22 cellular contexts compared by ENCODE assay signal in the genomic region with DNA sequence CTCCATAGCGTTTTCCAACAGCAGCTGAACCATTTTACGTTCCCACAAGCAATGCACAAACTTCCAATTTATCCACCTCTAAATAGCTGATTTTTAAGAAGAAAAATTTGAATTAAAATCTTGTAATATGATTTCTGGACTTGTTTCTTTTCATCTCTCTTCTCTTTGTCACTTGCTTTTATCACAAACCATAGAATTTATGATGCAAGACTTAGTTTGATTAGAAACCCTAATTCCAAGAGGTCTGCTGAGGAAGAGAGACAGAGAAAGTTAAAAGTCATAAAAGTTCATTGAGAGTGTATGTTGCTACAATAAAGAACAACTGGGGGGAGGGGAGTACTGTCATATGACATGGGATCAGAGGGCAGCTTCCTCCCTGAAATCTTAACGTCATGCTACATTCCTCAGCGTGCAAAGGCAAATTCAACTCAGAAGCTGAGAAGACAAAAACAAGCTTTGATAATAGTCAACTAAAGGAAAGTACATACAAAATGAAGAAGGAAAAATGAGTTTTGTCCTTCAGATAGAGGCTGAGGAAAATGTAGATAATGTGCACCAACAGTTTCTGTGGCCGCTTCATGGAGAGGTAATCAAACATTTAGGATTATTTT. TPM values are rescaled to one million over a fixed set of nuclear protein-coding genes. Genes with fewer than 3 reads are reported as not detected.
A peak's percentile ranks its signal among the peaks of the same experiment; 100 is the strongest.
DNase-seq lines count a peak whose midpoint lies in the region; FAIRE-seq and TF ChIP-seq lines count a peak whose summit lies in the region.
"Had no signal": no experiment of that assay in that cellular context is flagged by ENCODE, and none has a peak within 500 bp of the region (broad histone marks: within the 10 kb centered on the region; RNA-seq: fewer than 3 reads in every experiment).

No MANE protein-coding gene starts in this region.

- peak in 1 of 2 donors; percentile 25 for TF ChIP-seq RAD21 in liver (IDR thresholded peaks at IDR 0.05)

- TF ChIP-seq CTCF in liver (IDR thresholded peaks at IDR 0.05; ENCODE audit: low read depth, low read length, missing input control) = no peak
- TF ChIP-seq CTCF in esophagus muscularis mucosa (IDR thresholded peaks at IDR 0.05) = no peak

- H3K9me3 ChIP-seq in liver (ENCODE audit: control insufficient read depth in 4 of 4, low read length in 3 of 4) (no peaks in the 10 kb centered on the region), small intestine (ENCODE audit: control insufficient read depth, low read depth) (no peaks in the 10 kb centered on the region), esophagus muscularis mucosa (no peaks in the 10 kb centered on the region)
- H3K9me3 ChIP-seq: suprapubic skin had no signal

- no peak for FAIRE-seq in small intestine (lab: Jason Lieb, UNC)
- FAIRE-seq: D721Med, GM12892 had no signal

- H3K4me3 ChIP-seq in liver (ENCODE audit: low read depth in 1 of 3, low read length in 3 of 3) = no peak overlapping the region
- H3K4me3 ChIP-seq in small intestine (ENCODE audit: low read depth in 1 of 2, low read length in 2 of 2) = no peak overlapping the region
- no peak overlapping the region for H3K4me3 ChIP-seq in esophagus muscularis mucosa
- H3K4me3 ChIP-seq: suprapubic skin had no signal

- H3K36me3 ChIP-seq in liver (ENCODE audit: control insufficient read depth in 4 of 4, insufficient read depth in 3 of 4, low read depth in 1 of 4, low read length in 3 of 4) (no peaks in the 10 kb centered on the region), small intestine (ENCODE audit: control insufficient read depth in 2 of 2, insufficient read depth in 2 of 2, low read length in 2 of 2) (no peaks in the 10 kb centered on the region), esophagus muscularis mucosa (peaks cover 0 to 1% (median 0%) of the 10 kb centered on the region in 4 donors)

- no peak overlapping the region for H3K4me3 Mint-ChIP-seq in dendritic cell treated with granulocyte-macrophage colony-stimulating factor and Interleukin-4, amounts not matched to agents 40 ng/mL and 50 ng/mL, for 4 days
- H3K4me3 Mint-ChIP-seq in activated naive CD8-positive, alpha-beta T cell treated with anti-CD3 and anti-CD28 coated beads for 36 hours = no peak overlapping the region
- H3K4me3 Mint-ChIP-seq: naive B cell, T-helper 17 cell had no signal

- no peak overlapping the region for H3K27ac ChIP-seq in liver (ENCODE audit: low read depth in 1 of 2, low read length in 2 of 2)
- no peak overlapping the region for H3K27ac ChIP-seq in small intestine (ENCODE audit: low read depth in 1 of 2, low read length in 1 of 2)
- H3K27ac ChIP-seq in esophagus muscularis mucosa (replicated peaks in 1 of 4) = no peak overlapping the region
- H3K27ac ChIP-seq: suprapubic skin had no signal

- TF ChIP-seq POLR2A in esophagus muscularis mucosa (IDR thresholded peaks at IDR 0.05; ENCODE audit: low read depth) = no peak

- no peaks in the 10 kb centered on the region for H3K36me3 Mint-ChIP-seq in dendritic cell treated with granulocyte-macrophage colony-stimulating factor and Interleukin-4, amounts not matched to agents 40 ng/mL and 50 ng/mL, for 4 days (ENCODE audit: low read depth)
- peaks cover 12% of the 10 kb centered on the region for H3K36me3 Mint-ChIP-seq in activated naive CD8-positive, alpha-beta T cell treated with anti-CD3 and anti-CD28 coated beads for 36 hours

- DNase-seq in RPMI7951 (ENCODE audit: low read depth) = peak; percentile 70
- peak; percentile 84 for DNase-seq in small intestine
- no peak for DNase-seq in AML-193 (lab: John Stamatoyannopoulos, UW)
- DNase-seq in esophagus muscularis mucosa (ENCODE audit: extremely low spot score) = no peak
- DNase-seq in effector CD8-positive, alpha-beta T cell (lab: John Stamatoyannopoulos, UW) = no peak
- DNase-seq in activated naive CD8-positive, alpha-beta T cell treated with anti-CD3 and anti-CD28 coated beads for 36 hours = no peak
- DNase-seq: activated CD4-positive, alpha-beta T cell treated with anti-CD3 and anti-CD28 coated beads for 1 hour; activated CD8-positive, alpha-beta memory T cell treated with anti-CD3 and anti-CD28 coated beads, Interleukin-2, amount 50 U/mL, for 48 hours; activated gamma-delta T cell treated with Interleukin-2 at 50 U/mL for 16 hours; GDM1; GOT3; left ventricle myocardium superior; naive B cell; NCI-H2171 treated with DMSO at 0.1 percent for 48 hours; NK-92 treated with Interleukin-12 subunit alpha and Interleukin-12 subunit beta, amount 100 ng/mL, for 24 hours; Right ventricle myocardium superior; T-helper 17 cell had no signal

- H3K27ac Mint-ChIP-seq in dendritic cell treated with granulocyte-macrophage colony-stimulating factor and Interleukin-4, amounts not matched to agents 40 ng/mL and 50 ng/mL, for 4 days = peak overlapping the region; percentile 27
- no peak overlapping the region for H3K27ac Mint-ChIP-seq in activated naive CD8-positive, alpha-beta T cell treated with anti-CD3 and anti-CD28 coated beads for 36 hours
- H3K27ac Mint-ChIP-seq: T-helper 17 cell had no signal

- peaks cover 10% of the 10 kb centered on the region for H3K4me1 Mint-ChIP-seq in dendritic cell treated with granulocyte-macrophage colony-stimulating factor and Interleukin-4, amounts not matched to agents 40 ng/mL and 50 ng/mL, for 4 days (ENCODE audit: low read depth)
- peaks cover 24% of the 10 kb centered on the region for H3K4me1 Mint-ChIP-seq in activated naive CD8-positive, alpha-beta T cell treated with anti-CD3 and anti-CD28 coated beads for 36 hours
- H3K4me1 Mint-ChIP-seq: naive B cell had no signal

- H3K27me3 ChIP-seq in liver (ENCODE audit: control insufficient read depth in 4 of 4, insufficient read depth in 4 of 4, low read length in 3 of 4) (no peaks in the 10 kb centered on the region), small intestine (ENCODE audit: control insufficient read depth in 2 of 2, insufficient read depth in 2 of 2, low read length in 2 of 2) (no peaks in the 10 kb centered on the region), esophagus muscularis mucosa (no peaks in the 10 kb centered on the region)
- H3K27me3 ChIP-seq: suprapubic skin had no signal

- H3K9me3 Mint-ChIP-seq in dendritic cell treated with granulocyte-macrophage colony-stimulating factor and Interleukin-4, amounts not matched to agents 40 ng/mL and 50 ng/mL, for 4 days = no peaks in the 10 kb centered on the region
- peaks cover 5% of the 10 kb centered on the region for H3K9me3 Mint-ChIP-seq in activated naive CD8-positive, alpha-beta T cell treated with anti-CD3 and anti-CD28 coated beads for 36 hours
- H3K9me3 Mint-ChIP-seq: naive B cell had no signal

- H3K27me3 Mint-ChIP-seq in dendritic cell treated with granulocyte-macrophage colony-stimulating factor and Interleukin-4, amounts not matched to agents 40 ng/mL and 50 ng/mL, for 4 days = no peaks in the 10 kb centered on the region
- no peaks in the 10 kb centered on the region for H3K27me3 Mint-ChIP-seq in activated naive CD8-positive, alpha-beta T cell treated with anti-CD3 and anti-CD28 coated beads for 36 hours
- H3K27me3 Mint-ChIP-seq: naive B cell, T-helper 17 cell had no signal

- no peak overlapping the region for H3K9ac ChIP-seq in liver (ENCODE audit: low read depth in 1 of 2, low read length in 2 of 2)

- intact Hi-C loops in dendritic cell treated with granulocyte-macrophage colony-stimulating factor and Interleukin-4, amounts not matched to agents 40 ng/mL and 50 ng/mL, for 4 days (cut with micrococcal nuclease) = no loop called here
- intact Hi-C loops in esophagus muscularis mucosa (cut with DNase I) = no loop called here

- TF ChIP-seq EP300 in esophagus muscularis mucosa (IDR thresholded peaks at IDR 0.05) = no peak

- peaks cover 0 to 3% (median under 1%) of the 10 kb centered on the region in 4 donors for H3K4me1 ChIP-seq in liver (ENCODE audit: control insufficient read depth in 4 of 4, insufficient read depth in 4 of 4, low read length in 3 of 4)
- peaks cover 0 to 8% of the 10 kb centered on the region in 2 donors for H3K4me1 ChIP-seq in small intestine (ENCODE audit: control insufficient read depth in 2 of 2, insufficient read depth in 1 of 2, low read depth in 1 of 2, low read length in 1 of 2)
- no peaks in the 10 kb centered on the region for H3K4me1 ChIP-seq in esophagus muscularis mucosa
- H3K4me1 ChIP-seq: suprapubic skin had no signal

- 78% methylated on average over 5 of the region's 5 CpGs for WGBS in liver
- 57 to 75% (median 66%) methylated on average over 5 of the region's 5 CpGs for WGBS in small intestine, 3 donors
- 84% methylated on average over 5 of the region's 5 CpGs for WGBS in esophagus muscularis mucosa

TF ChIP-seq in liver, 16 proteins besides CTCF, POLR2A, EP300 and RAD21 (continues in another document):
- TF ChIP-seq SP1 (IDR thresholded peaks at IDR 0.05) (no peak), JUND (IDR thresholded peaks at IDR 0.05) (no peak), FOXA2 (IDR thresholded peaks at IDR 0.05) (no peak), RXRA (IDR thresholded peaks at IDR 0.05) (peak; percentile 20 to 25), FOXA1 (IDR thresholded peaks at IDR 0.05) (no peak), HNF4A (conservative IDR thresholded peaks at IDR 0.05) (no peak), GABPA (IDR thresholded peaks at IDR 0.05 in 1 of 2, conservative IDR thresholded peaks at IDR 0.05 in 1 of 2) (no peak), HNF4G (IDR thresholded peaks at IDR 0.05) (no peak), TAF1 (conservative IDR thresholded peaks at IDR 0.05) (no peak)
- TF ChIP-seq, protein P1, sequence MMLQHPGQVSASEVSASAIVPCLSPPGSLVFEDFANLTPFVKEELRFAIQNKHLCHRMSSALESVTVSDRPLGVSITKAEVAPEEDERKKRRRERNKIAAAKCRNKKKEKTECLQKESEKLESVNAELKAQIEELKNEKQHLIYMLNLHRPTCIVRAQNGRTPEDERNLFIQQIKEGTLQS (IDR thresholded peaks at IDR 0.05) = no peak

RNA-seq across cellular contexts. Expression of gene CUBN, which starts 18.4 kb away (rescaled TPM):
- 0.98 and 2.9 TPM in 2 replicates for total RNA-seq in RPMI7951 (2014; rRNA removed; shearing (Covaris generic))
- total RNA-seq in liver (under 1 TPM; 0.51 to 0.67 TPM), esophagus muscularis mucosa (1 to 10 TPM; 1.3 to 4.6 (median 2.3) TPM)
- polyA plus RNA-seq in liver (under 1 TPM; 0.01 to 0.08 TPM), small intestine (under 1 TPM in 1 of 3 donors, not detected in 2; 0.18 TPM)
- total RNA-seq in activated naive CD8-positive, alpha-beta T cell treated with anti-CD3 and anti-CD28 coated beads for 36 hours = under 1 TPM; 0.30 to 0.76 TPM

RNA-seq across cellular contexts. Expression of gene TRDMT1, which starts 53.5 kb away (rescaled TPM):
- 9.9 and 18.1 TPM in 2 replicates for total RNA-seq in RPMI7951 (2014; rRNA removed; shearing (Covaris generic))
- total RNA-seq in liver (1 to 10 TPM; 1.7 to 2.4 TPM), esophagus muscularis mucosa (1 to 10 TPM; 4.8 to 5.8 (median 5.5) TPM)
- polyA plus RNA-seq in liver (under 1 TPM; 0.38 to 0.43 TPM), small intestine (1 to 10 TPM; 1.4 to 2.2 (median 1.6) TPM)
- 1 to 10 TPM; 9.5 to 9.6 TPM for total RNA-seq in activated naive CD8-positive, alpha-beta T cell treated with anti-CD3 and anti-CD28 coated beads for 36 hours

Comparison
In these comparisons a context has a peak if more than half of its experiments do, and no peak if none do; other contexts are left out.
1. DNase-seq: peak in RPMI7951 (single experiment) and small intestine (single experiment); none in AML-193 (0 of 2), esophagus muscularis mucosa (single experiment), effector CD8-positive, alpha-beta T cell (single experiment) and activated naive CD8-positive, alpha-beta T cell treated with anti-CD3 and anti-CD28 coated beads for 36 hours (single experiment).